17 cellular contexts compared by ENCODE assay signal in genomic region chr7:82109288-82109687, GRCh38.
DNase-seq lines count a peak whose midpoint lies in the region; ATAC-seq lines count a peak whose summit lies in the region.
"Had no signal": no experiment of that assay in that cellular context is flagged by ENCODE, and none has a peak within 500 bp of the region (broad histone marks: within the 10 kb centered on the region; RNA-seq: fewer than 3 reads in every experiment).

No MANE protein-coding gene starts in this region.

- no peaks in the 10 kb centered on the region; the same call in 1 of the 2 replicates for H3K9me3 ChIP-seq in SJCRH30 (replicated peaks)
- no peaks in the 10 kb centered on the region for H3K9me3 ChIP-seq in skeletal muscle tissue (ENCODE audit: control insufficient read depth in 3 of 3, low read length in 3 of 3)
- H3K9me3 ChIP-seq: adrenal gland had no signal

- H3K4me1 ChIP-seq in SJCRH30 (peaks cover 5% of the 10 kb centered on the region; the same call in 1 of the 2 replicates), skeletal muscle tissue (ENCODE audit: control insufficient read depth in 3 of 3, insufficient read depth in 3 of 3, low read length in 3 of 3) (peaks cover 0 to 2% (median 0%) of the 10 kb centered on the region in 3 donors)

- DNase-seq in NCI-H2227 treated with DMSO at 0.1 percent for 48 hours (lab: John Stamatoyannopoulos, UW): peak; percentile 53
- DNase-seq in NCI-H2227 (lab: John Stamatoyannopoulos, UW; ENCODE audit: unreplicated experiment): no peak
- DNase-seq in SJCRH30: peak in 1 of 2 experiments; percentile 15
- peak; percentile 57 for DNase-seq in fibroblast of peridontal ligament (ENCODE audit: extremely low read depth)
- DNase-seq in activated effector memory CD4-positive, alpha-beta T cell treated with Interleukin-2 at 50 U/mL for 16 hours: no peak
- no peak for DNase-seq in NK-92 treated with Interleukin-12 subunit alpha and Interleukin-12 subunit beta, amount 100 ng/mL, for 24 hours (lab: John Stamatoyannopoulos, UW)
- DNase-seq: activated B cell treated with CpG ODN at 0.5 μM for 24 hours, adrenal gland, DND-41, endodermal cell, NCI-H1048, NCI-H524 treated with DMSO at 0.1 percent for 48 hours, SHP77 treated with DMSO at 0.1 percent for 48 hours, trophoblast cell had no signal

- ATAC-seq in HG02763 (IDR thresholded peaks at IDR 0.05; ENCODE audit: unreplicated experiment): no peak
- ATAC-seq: sciatic nerve had no signal

- H3K9ac ChIP-seq in skeletal muscle tissue (ENCODE audit: low read depth in 1 of 3, low read length in 3 of 3): no peak overlapping the region

- H3K27me3 ChIP-seq in SJCRH30 (no peaks in the 10 kb centered on the region), skeletal muscle tissue (ENCODE audit: control insufficient read depth in 3 of 3, insufficient read depth in 3 of 3, low read length in 3 of 3) (no peaks in the 10 kb centered on the region)
- H3K27me3 ChIP-seq: adrenal gland had no signal

- H3K4me3 ChIP-seq in SJCRH30 (no peak overlapping the region), skeletal muscle tissue (ENCODE audit: low read length in 3 of 3) (no peak overlapping the region)
- H3K4me3 ChIP-seq: adrenal gland had no signal

- peaks cover 2% of the 10 kb centered on the region; the same call in 1 of the 2 replicates for H3K36me3 ChIP-seq in SJCRH30
- no peaks in the 10 kb centered on the region for H3K36me3 ChIP-seq in skeletal muscle tissue (ENCODE audit: control insufficient read depth in 3 of 3, insufficient read depth in 3 of 3, low read length in 3 of 3)
- H3K36me3 ChIP-seq: adrenal gland had no signal

- H3K27ac ChIP-seq in SJCRH30 (peak overlapping the region; percentile 30), skeletal muscle tissue (ENCODE audit: low read depth, low read length) (peak overlapping the region; percentile 6)
- H3K27ac ChIP-seq: adrenal gland had no signal

Comparison
In these comparisons a context has a peak if more than half of its experiments do, and no peak if none do; other contexts are left out.
1. DNase-seq: peak in NCI-H2227 treated with DMSO at 0.1 percent for 48 hours (single experiment) and fibroblast of peridontal ligament (single experiment); none in NCI-H2227 (single experiment), activated effector memory CD4-positive, alpha-beta T cell treated with Interleukin-2 at 50 U/mL for 16 hours (single experiment) and NK-92 treated with Interleukin-12 subunit alpha and Interleukin-12 subunit beta, amount 100 ng/mL, for 24 hours (single experiment).